Comparison of ENCODE assay signal across 21 cellular contexts in genomic region chr1:170218261-170218660, GRCh38.
"Had no signal": no experiment of that assay in that cellular context is flagged by ENCODE, and none has a peak within 500 bp of the region (broad histone marks: within the 10 kb centered on the region; RNA-seq: fewer than 3 reads in every experiment).

No MANE protein-coding gene starts in this region.

- H2AFZ ChIP-seq: hepatocyte, neural progenitor cell had no signal

- H3K4me1 ChIP-seq: adrenal gland, colonic mucosa, neural progenitor cell, pancreas, thyroid gland had no signal

- H3K27ac ChIP-seq: adrenal gland, cardiac muscle cell, colonic mucosa, esophagus squamous epithelium, hepatocyte, neural progenitor cell, pancreas, thyroid gland, uterus had no signal

- DNase-seq: activated CD4-positive, CD25-positive, alpha-beta regulatory T cell treated with anti-CD3 and anti-CD28 coated beads, Interleukin-2, amount 50 U/mL, for 72 hours; activated CD8-positive, alpha-beta memory T cell treated with anti-CD3 and anti-CD28 coated beads, Interleukin-2, amount 10 ng/mL, durations not matched to agents 7 days and 5 days; activated naive CD4-positive, alpha-beta T cell treated with anti-CD3 and anti-CD28 coated beads, Interleukin-2, amount 50 U/mL, for 16 hours; activated T-cell treated with anti-CD3 and anti-CD28 coated beads, Interleukin-2, amount 50 U/mL, for 24 hours; adrenal gland; colonic mucosa; esophagus squamous epithelium; islet precursor cell; mammary epithelial cell; naive B cell; stimulated activated CD4-positive, alpha-beta T cell treated with anti-CD3 and anti-CD28 coated beads, Interleukin-2, amount 100 ng/mL, for 48 hours; T-helper 1 cell; T1000; thyroid gland; uterus had no signal

- H3K9me3 ChIP-seq: adrenal gland, colonic mucosa, esophagus squamous epithelium, pancreas, thyroid gland, uterus had no signal

- H3K36me3 ChIP-seq: adrenal gland, cardiac muscle cell, colonic mucosa, esophagus squamous epithelium, neural progenitor cell, pancreas, thyroid gland, uterus had no signal

- H3K4me2 ChIP-seq: hepatocyte, neural progenitor cell had no signal

- H3K79me2 ChIP-seq: hepatocyte had no signal

- H3K4me3 ChIP-seq: adrenal gland, cardiac muscle cell, colonic mucosa, esophagus squamous epithelium, hepatocyte, neural progenitor cell, pancreas, thyroid gland, uterus had no signal

- H3K27me3 ChIP-seq: adrenal gland, cardiac muscle cell, colonic mucosa, esophagus squamous epithelium, hepatocyte, neural progenitor cell, pancreas, thyroid gland, uterus had no signal

- ATAC-seq: activated CD8-positive, alpha-beta memory T cell treated with anti-CD3 and anti-CD28 coated beads, Interleukin-2, amount 10 ng/mL, durations not matched to agents 7 days and 5 days; left lobe of liver; stimulated activated memory B cell treated with anti-CD40 and anti-IgM and Interleukin-4, amounts not matched to agents 10 μg/mL and 1 μg/mL and 100 μg/mL, for 72 hours had no signal

- H3K9ac ChIP-seq: neural progenitor cell had no signal
